In genomic region chr1:210918893-210919292, GRCh38 we compare ENCODE assay signal across 28 cellular contexts.
"Had no signal": no experiment of that assay in that cellular context is flagged by ENCODE, and none has a peak within 500 bp of the region (broad histone marks: within the 10 kb centered on the region; RNA-seq: fewer than 3 reads in every experiment).

No MANE protein-coding gene starts in this region.

- H3K4me2 ChIP-seq: smooth muscle cell had no signal

- DNase-seq: naive thymus-derived CD4-positive, alpha-beta T cell; natural killer cell; occipital lobe; ovary; posterior cingulate gyrus; psoas muscle; right cardiac atrium; spleen; stimulated activated CD4-positive, alpha-beta T cell treated with anti-CD3 and anti-CD28 coated beads, Interleukin-12 subunit alpha, Interleukin-12 subunit beta, amount 100 ng/mL, for 4 hours; stimulated activated CD4-positive, alpha-beta T cell treated with anti-CD3 and anti-CD28 coated beads, Interleukin-1b, Interleukin-23, amount 100 ng/mL, for 48 hours; stimulated activated CD4-positive, alpha-beta T cell treated with anti-CD3 and anti-CD28 coated beads, Interleukin-4, amount 100 ng/mL, for 1 hour; stimulated activated CD4-positive, alpha-beta T cell treated with anti-CD3 and anti-CD28 coated beads, Interleukin-4, amount 100 ng/mL, for 4 hours; stimulated activated CD8-positive, alpha-beta memory T cell treated with anti-CD3 and anti-CD28 coated beads, Interleukin-4, amount 100 ng/mL, for 48 hours; stimulated activated naive CD4-positive, alpha-beta T cell; stimulated activated naive CD8-positive, alpha-beta T cell treated with anti-CD3 and anti-CD28 coated beads, Interleukin-15, amount 100 ng/mL, for 72 hours; stimulated activated naive CD8-positive, alpha-beta T cell treated with anti-CD3 and anti-CD28 coated beads, Interleukin-15, Interleukin-2, amounts not matched to agents 100 U/mL and 50 U/mL, for 24 hours; substantia nigra; testis; tibial artery; transverse colon; upper lobe of right lung; uterus had no signal

- H3K4me3 ChIP-seq: ovary, psoas muscle, skin epidermis, smooth muscle cell, spleen, suprapubic skin, testis, tibial artery, transverse colon, upper lobe of right lung, uterus had no signal

- H3K79me2 ChIP-seq: parathyroid adenoma had no signal

- H3K36me3 ChIP-seq: ovary, spleen, suprapubic skin, tibial artery, transverse colon, upper lobe of right lung, uterus had no signal

- H3K9ac ChIP-seq: parathyroid adenoma had no signal

- H3K9me3 ChIP-seq: ovary, psoas muscle, spleen, suprapubic skin, testis, tibial artery, transverse colon, upper lobe of right lung, uterus had no signal

- ATAC-seq: naive thymus-derived CD4-positive, alpha-beta T cell; natural killer cell; psoas muscle; right cardiac atrium; sciatic nerve; stimulated activated memory B cell treated with anti-CD40 and anti-IgM and Interleukin-4, amounts not matched to agents 10 μg/mL and 1 μg/mL and 100 μg/mL, for 72 hours; stimulated activated naive CD8-positive, alpha-beta T cell treated with anti-CD3 and anti-CD28 coated beads, Interleukin-15, amount 100 ng/mL, for 72 hours; stimulated activated naive CD8-positive, alpha-beta T cell treated with anti-CD3 and anti-CD28 coated beads, Interleukin-15, Interleukin-2, amounts not matched to agents 100 U/mL and 50 U/mL, for 24 hours; upper lobe of right lung had no signal

- H3K27me3 ChIP-seq: ovary, suprapubic skin, testis, tibial artery, transverse colon, upper lobe of right lung, uterus had no signal

- H3K4me1 ChIP-seq: parathyroid adenoma, psoas muscle, spleen, suprapubic skin, testis, tibial artery, transverse colon, upper lobe of right lung, uterus had no signal

- H2AFZ ChIP-seq: parathyroid adenoma had no signal

- H3K27ac ChIP-seq: ovary, parathyroid adenoma, psoas muscle, skin epidermis, spleen, suprapubic skin, testis, tibial artery, transverse colon, upper lobe of right lung, uterus had no signal
